Comparison of ENCODE assay signal across 8 cellular contexts in the genomic region with DNA sequence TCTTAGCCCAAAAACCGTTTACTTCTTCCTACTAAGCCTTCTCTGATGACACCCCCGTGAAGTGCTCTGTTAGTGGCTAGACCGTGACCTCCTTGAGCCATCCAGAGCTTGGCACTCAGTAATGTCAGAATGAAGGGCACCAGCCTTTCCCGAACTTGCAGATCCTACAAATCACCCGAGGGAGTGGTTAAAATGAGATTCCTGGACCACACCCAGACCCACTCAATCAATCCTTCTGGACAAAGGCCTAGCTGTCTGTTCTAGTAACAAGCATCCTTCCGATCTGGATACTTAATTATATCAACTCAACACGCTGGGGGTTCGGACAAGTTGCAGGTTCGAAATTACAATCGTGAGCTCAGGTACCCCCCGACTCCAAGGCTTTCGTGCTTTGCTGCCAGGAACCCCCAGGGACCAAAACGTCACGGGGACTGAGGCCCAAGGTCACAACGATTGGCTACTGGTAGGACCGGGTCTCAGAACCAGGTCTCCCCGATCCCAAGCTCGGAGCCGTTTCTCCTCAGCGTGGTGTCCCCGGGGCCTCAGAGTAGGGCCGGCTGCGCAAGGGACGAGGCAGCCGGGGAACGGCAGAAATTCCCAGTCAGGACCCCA. TPM values are rescaled to one million over a fixed set of nuclear protein-coding genes. Genes with fewer than 3 reads are reported as not detected.
DNase-seq lines count a peak whose midpoint lies in the region; ATAC-seq, FAIRE-seq and TF ChIP-seq lines count a peak whose summit lies in the region.

No MANE protein-coding gene starts in this region.

- peak overlapping the region; percentile 67 for H3K4ac ChIP-seq in IMR-90 (ENCODE audit: low read depth, low read length)
- no peak overlapping the region for H3K4ac ChIP-seq in H1 (replicated peaks; ENCODE audit: insufficient read length, low read depth, low read length)

- in situ Hi-C loops in IMR-90 (cut with MboI; ENCODE audit: low sequenced_read_pairs) = no loop called here

- no peaks in the 10 kb centered on the region for H3K9me3 Mint-ChIP-seq in T-helper 1 cell treated with Interleukin-12 subunit alpha and Interleukin-12 subunit beta and Interleukin-4 antibody, amounts not matched to agents 30 μg/mL and 1 μg/mL, for 36 hours

- H4K20me1 ChIP-seq in IMR-90 (ENCODE audit: insufficient read depth, low read length) (no peaks in the 10 kb centered on the region; the same call in 1 of the 2 replicates), H1 (replicated peaks in 1 of 2; ENCODE audit: control insufficient read depth in 1 of 2, insufficient read depth in 2 of 2, low read length in 2 of 2) (no peaks in the 10 kb centered on the region)

- H2BK5ac ChIP-seq in IMR-90 (ENCODE audit: low read depth, low read length, poor library complexity, severe bottlenecking) (peak overlapping the region; percentile 3), H1 (ENCODE audit: low read depth, low read length) (0 out of 2 replicates have a peak overlapping the region, but pooled peaks have one; percentile 79)

- H2AFZ ChIP-seq in IMR-90 (replicated peaks; ENCODE audit: low read length, poor library complexity) = peak overlapping the region; percentile 90
- peak overlapping the region; percentile 37; the same call in 1 of the 2 replicates for H2AFZ ChIP-seq in H1 (ENCODE audit: low read length)

- peaks cover 10% of the 10 kb centered on the region for H3K36me3 Mint-ChIP-seq in T-helper 1 cell treated with Interleukin-12 subunit alpha and Interleukin-12 subunit beta and Interleukin-4 antibody, amounts not matched to agents 30 μg/mL and 1 μg/mL, for 36 hours (ENCODE audit: low read depth)

- peak overlapping the region; percentile 33; the same call in 1 of the 2 replicates for H3K56ac ChIP-seq in IMR-90 (ENCODE audit: extremely low read depth, insufficient read depth, low read length)
- peak overlapping the region; percentile 91 for H3K56ac ChIP-seq in H1 (replicated peaks; ENCODE audit: insufficient read length, low read depth, low read length)

- H4K5ac ChIP-seq in IMR-90 (ENCODE audit: low read depth, low read length) (peak overlapping the region; percentile 55), H1 (ENCODE audit: insufficient read length, low read depth, low read length) (peak overlapping the region; percentile 69)

- H3K4me1 ChIP-seq in IMR-90 (ENCODE audit: control insufficient read depth, insufficient read depth, low read length) (peaks cover 3% of the 10 kb centered on the region), H1 (replicated peaks in 1 of 4; ENCODE audit: control insufficient read depth in 3 of 4, insufficient read depth in 4 of 4, low read length in 3 of 4) (peaks cover 0 to 3% (median 3%) of the 10 kb centered on the region in 4 experiments; a peak in 5 of 7 replicates), mesodermal cell (ENCODE audit: control insufficient read depth, insufficient read depth, low read length, poor library complexity, severe bottlenecking) (no peaks in the 10 kb centered on the region), thymus (ENCODE audit: control insufficient read depth, insufficient read depth, low read length) (peaks cover 6% of the 10 kb centered on the region)

- peak overlapping the region; percentile 97 for H2AK9ac ChIP-seq in IMR-90 (replicated peaks; ENCODE audit: low read depth, low read length, poor library complexity)

- TF ChIP-seq POLR2A in IMR-90 (IDR thresholded peaks at IDR 0.05; ENCODE audit: low read depth, low read length) (no peak), H1 (IDR thresholded peaks at IDR 0.05; ENCODE audit: control extremely low read depth in 1 of 2, low read depth in 2 of 2, low read length in 2 of 2) (no peak)

- no peaks in the 10 kb centered on the region for H3K9me3 ChIP-seq in IMR-90 (ENCODE audit: control insufficient read depth, insufficient read depth, low read length)
- no peaks in the 10 kb centered on the region for H3K9me3 ChIP-seq in H1 (ENCODE audit: insufficient read depth in 2 of 2, low read depth in 1 of 2, low read length in 1 of 2)
- no peaks in the 10 kb centered on the region for H3K9me3 ChIP-seq in mesodermal cell (ENCODE audit: control insufficient read depth, low read length)
- no peaks in the 10 kb centered on the region for H3K9me3 ChIP-seq in thymus (ENCODE audit: control insufficient read depth)

- no peak overlapping the region for H2BK120ac ChIP-seq in IMR-90 (ENCODE audit: low read depth, low read length)
- H2BK120ac ChIP-seq in H1 (replicated peaks; ENCODE audit: low read depth, low read length) = no peak overlapping the region

- H3K9me1 ChIP-seq in IMR-90 (ENCODE audit: insufficient read depth, low read length) = 0 out of 2 replicates have a peak, but pooled peaks cover 3% of the 10 kb centered on the region

- H4K8ac ChIP-seq in IMR-90 (ENCODE audit: low read depth in 2 of 2, low read length in 2 of 2) = peak overlapping the region; percentile 71 to 83; a peak in 3 of 4 replicates
- H4K8ac ChIP-seq in H1 (ENCODE audit: extremely low read depth, insufficient read depth, low read length) = peak overlapping the region; percentile 97

- no peak for TF ChIP-seq EP300 in H1 (IDR thresholded peaks at IDR 0.05; ENCODE audit: borderline replicate concordance in 1 of 2, low read depth in 2 of 2, low read length in 2 of 2)

- TF ChIP-seq RAD21 in IMR-90 (IDR thresholded peaks at IDR 0.05; ENCODE audit: low read length) (no peak), H1 (IDR thresholded peaks at IDR 0.05 in 1 of 2, conservative IDR thresholded peaks at IDR 0.05 in 1 of 2; ENCODE audit: low read depth in 2 of 2, low read length in 2 of 2) (no peak)

- H3K23me2 ChIP-seq in H1 (ENCODE audit: low read depth, low read length) = peaks cover 6% of the 10 kb centered on the region

- H3K27me3 ChIP-seq in IMR-90 (ENCODE audit: control insufficient read depth, insufficient read depth, low read length) (no peaks in the 10 kb centered on the region), H1 (replicated peaks in 1 of 4; ENCODE audit: control insufficient read depth in 3 of 4, extremely low read depth in 1 of 4, insufficient read depth in 3 of 4, low read length in 3 of 4) (no peaks in the 10 kb centered on the region), thymus (ENCODE audit: control insufficient read depth, insufficient read depth) (no peaks in the 10 kb centered on the region)

- H3K4me3 ChIP-seq in GM08714 (ENCODE audit: low read length) (peak overlapping the region; percentile 83), IMR-90 (ENCODE audit: insufficient read depth, low read depth, low read length) (peak overlapping the region; percentile 95), H1 (ENCODE audit: extremely low read depth in 1 of 4, insufficient read depth in 2 of 4, low read depth in 3 of 4, low read length in 4 of 4) (peak overlapping the region; percentile 80 to 97 (median 96)), mesodermal cell (ENCODE audit: extremely low read depth, insufficient read depth, low read length, poor library complexity, severe bottlenecking) (peak overlapping the region; percentile 90), thymus (ENCODE audit: low read length) (peak overlapping the region; percentile 79)

- H3K4me3 Mint-ChIP-seq in T-helper 1 cell treated with Interleukin-12 subunit alpha and Interleukin-12 subunit beta and Interleukin-4 antibody, amounts not matched to agents 30 μg/mL and 1 μg/mL, for 36 hours = peak overlapping the region; percentile 95

- peak overlapping the region; percentile 64 for H4K91ac ChIP-seq in IMR-90 (ENCODE audit: insufficient read depth, low read depth, low read length)
- peak overlapping the region; percentile 7 for H4K91ac ChIP-seq in H1 (replicated peaks; ENCODE audit: insufficient read length, low read length)

- H3K27ac Mint-ChIP-seq in T-helper 1 cell treated with Interleukin-12 subunit alpha and Interleukin-12 subunit beta and Interleukin-4 antibody, amounts not matched to agents 30 μg/mL and 1 μg/mL, for 36 hours = peak overlapping the region; percentile 85

- H3K36me3 ChIP-seq in IMR-90 (ENCODE audit: control insufficient read depth, insufficient read depth, low read length) (0 out of 2 replicates have a peak, but pooled peaks cover 1% of the 10 kb centered on the region), H1 (ENCODE audit: control insufficient read depth in 2 of 4, insufficient read depth in 4 of 4, low read length in 3 of 4) (peaks cover 0 to 4% (median 0%) of the 10 kb centered on the region in 4 experiments; a peak in 3 of 8 replicates), mesodermal cell (ENCODE audit: control insufficient read depth, insufficient read depth, low read length) (peaks cover 48% of the 10 kb centered on the region), thymus (ENCODE audit: control insufficient read depth, insufficient read depth) (peaks cover 6% of the 10 kb centered on the region)

- TF ChIP-seq CTCF in IMR-90 (conservative IDR thresholded peaks at IDR 0.05; ENCODE audit: low read depth, low read length) = no peak
- no peak for TF ChIP-seq CTCF in H1 (IDR thresholded peaks at IDR 0.05; ENCODE audit: control extremely low read depth in 1 of 3, insufficient read depth in 1 of 3, low read depth in 1 of 3, low read length in 3 of 3)

- no peak for FAIRE-seq in H1 (lab: Jason Lieb, UNC)

- H2AK5ac ChIP-seq in IMR-90 (ENCODE audit: low read depth, low read length) (peak overlapping the region; percentile 67), H1 (ENCODE audit: low read depth, low read length) (no peak overlapping the region)

- POLR2A ChIA-PET in IMR-90 (lab: Charles Lee; ENCODE audit: unreplicated experiment) = interaction anchor here (0.6 kb wide), 2 partner anchors 118 to 199 kb away, joined by 6 to 20 read pairs; no protein-coding TSS in a partner anchor
- POLR2A ChIA-PET in H1 (lab: Charles Lee; ENCODE audit: partially characterized antibody) = interaction anchor here (0.7 to 2.0 kb wide), 16 partner anchors 10 to 147 kb away, joined by 3 to 20 read pairs (median 4); partner anchors contain the start of genes CX3CL1 and POLR2C

- DNase-seq in IMR-90 (peak; percentile 4), H1 (ENCODE audit: low read depth in 1 of 2, low spot score in 2 of 2) (no peak), HPDE6-E6E7 (ENCODE audit: extremely low spot score) (no peak)

- H3K79me2 ChIP-seq in H1 (ENCODE audit: control insufficient read depth in 1 of 2, insufficient read depth in 2 of 2, low read length in 2 of 2) = peaks cover 7 to 37% of the 10 kb centered on the region in 2 experiments

- no peak overlapping the region for H2BK12ac ChIP-seq in H1 (ENCODE audit: low read depth, low read length)

- ATAC-seq in GM21529 (IDR thresholded peaks at IDR 0.05; ENCODE audit: unreplicated experiment) = peak; percentile 33
- ATAC-seq in IMR-90 (ENCODE audit: low read depth) = peak; percentile 47

- H3K4me1 Mint-ChIP-seq in T-helper 1 cell treated with Interleukin-12 subunit alpha and Interleukin-12 subunit beta and Interleukin-4 antibody, amounts not matched to agents 30 μg/mL and 1 μg/mL, for 36 hours (ENCODE audit: low read depth) = peaks cover 22% of the 10 kb centered on the region

- H3K23ac ChIP-seq in IMR-90 (ENCODE audit: low read depth, low read length) (peak overlapping the region; percentile 80), H1 (ENCODE audit: insufficient read length) (no peak overlapping the region)

- H3K27me3 Mint-ChIP-seq in T-helper 1 cell treated with Interleukin-12 subunit alpha and Interleukin-12 subunit beta and Interleukin-4 antibody, amounts not matched to agents 30 μg/mL and 1 μg/mL, for 36 hours (ENCODE audit: low read depth) = no peaks in the 10 kb centered on the region

- H3K27ac ChIP-seq in IMR-90 (ENCODE audit: insufficient read depth, low read length) = peak overlapping the region; percentile 71
- peak overlapping the region; percentile 73 for H3K27ac ChIP-seq in H1 (ENCODE audit: low read depth, low read length)
- H3K27ac ChIP-seq in mesodermal cell (ENCODE audit: low read depth, low read length, severe bottlenecking) = peak overlapping the region; percentile 49
- peak overlapping the region; percentile 55 for H3K27ac ChIP-seq in thymus (ENCODE audit: low read depth)

- H3K18ac ChIP-seq in IMR-90 (ENCODE audit: low read depth, low read length) (no peak overlapping the region), H1 (ENCODE audit: extremely low read depth, low read length) (peak overlapping the region; percentile 41; the same call in 1 of the 2 replicates)

- intact Hi-C loops in IMR-90 (cut with micrococcal nuclease) = no loop called here

- H2BK20ac ChIP-seq in IMR-90 (ENCODE audit: low read depth, low read length) = no peak overlapping the region
- H2BK20ac ChIP-seq in H1 (ENCODE audit: low read length) = no peak overlapping the region

- dilution Hi-C loops in IMR-90 (cut with HindIII; ENCODE audit: low sequenced_read_pairs, unreplicated experiment) = no loop called here

- H2BK15ac ChIP-seq in IMR-90 (ENCODE audit: low read depth, low read length) = no peak overlapping the region
- H2BK15ac ChIP-seq in H1 (ENCODE audit: low read length) = no peak overlapping the region

- BruUV-seq in IMR-90 (replicated peaks; lab: Mats Ljungman, UMichigan) = TSS peak; percentile 43

- CTCF ChIA-PET in IMR-90 (lab: Yijun Ruan, JAX) (interaction anchor here (0.8 kb wide), 1 partner anchor 15 kb away, joined by 3 read pairs; no protein-coding TSS in a partner anchor), H1 (lab: Charles Lee; ENCODE audit: partially characterized antibody) (interaction anchor here (0.9 to 4.4 kb wide), 8 partner anchors 13 to 76 kb away, joined by 3 to 27 read pairs (median 4); no protein-coding TSS in a partner anchor)

- H3K79me1 ChIP-seq in IMR-90 (ENCODE audit: low read depth in 1 of 2, low read length in 2 of 2) (peaks cover 40 to 61% of the 10 kb centered on the region in 2 experiments), H1 (ENCODE audit: low read depth, low read length) (no peaks in the 10 kb centered on the region; the same call in 1 of the 2 replicates)

- peak overlapping the region; percentile 93 for H3K4me2 ChIP-seq in IMR-90 (ENCODE audit: low read depth, low read length)
- H3K4me2 ChIP-seq in H1 (ENCODE audit: insufficient read depth in 1 of 2, low read depth in 2 of 2, low read length in 2 of 2) = peak overlapping the region; percentile 88 to 96

- H3K9ac ChIP-seq in IMR-90 (ENCODE audit: low read depth, low read length) = peak overlapping the region; percentile 89
- peak overlapping the region; percentile 73 to 89 (median 80) for H3K9ac ChIP-seq in H1 (replicated peaks in 1 of 4; ENCODE audit: extremely low read depth in 1 of 4, low read depth in 3 of 4, low read length in 3 of 4)

- H3K14ac ChIP-seq in IMR-90 (replicated peaks; ENCODE audit: low read depth, low read length) = peak overlapping the region; percentile 70
- no peak overlapping the region for H3K14ac ChIP-seq in H1 (ENCODE audit: insufficient read length)

- 7% methylated on average over 13 of the region's 26 CpGs; no CpG with 5 or more reads in 1 of the 2 experiments for WGBS in IMR-90 (ENCODE audit: extremely low coverage in 2 of 2, insufficient read length in 1 of 2), 2 experiments
- WGBS in H1 (ENCODE audit: extremely low coverage in 1 of 2, insufficient coverage in 1 of 2, insufficient read length in 1 of 2, insufficient replicate concordance in 2 of 2, low coverage in 1 of 2, low lambda C conversion rate in 2 of 2, missing lambda C conversion rate in 1 of 2), 2 experiments = 10% methylated on average over 26 of the region's 26 CpGs; no CpG with 5 or more reads in 1 of the 2 experiments
- 4 to 10% methylated on average over 22 to 24 of the region's 26 CpGs for WGBS in mesodermal cell (ENCODE audit: insufficient coverage in 2 of 2), 2 experiments
- 10% methylated on average over 26 of the region's 26 CpGs for WGBS in thymus

RNA-seq across cellular contexts. Expression of gene CIAPIN1, which starts 0.5 kb away (rescaled TPM):
- 42.2 and 47.7 TPM in 2 replicates for total RNA-seq in IMR-90 (2012; rRNA removed)
- polyA plus RNA-seq in IMR-90 (2012; rRNA removed) (40.2 and 41.6 TPM in 2 replicates), H1 (2011; rRNA removed) (64.0 and 76.8 TPM in 2 replicates), thymus (61.9 TPM)
- 17.0 and 37.1 TPM in 2 replicates for polyA plus RNA-seq in IMR-90 (2012; cell fraction: cytosol; rRNA removed)
- polyA plus RNA-seq in IMR-90 (2012; cell fraction: nucleus; rRNA removed; ENCODE audit: low replicate concordance) = 17.1 and 40.4 TPM in 2 replicates
- total RNA-seq in H1 (2021; fragmentation: NEBNext Ultra II Directional; extraction: Animal tissue kit (Norgen Biotek cat#: 25700)) = 83.6 and 90.7 TPM in 2 replicates
- 74.2 TPM for polyA plus RNA-seq in H1 (2011; cell fraction: cytosol; rRNA removed)
- 56.1 TPM for polyA plus RNA-seq in H1 (2011; cell fraction: nucleus; rRNA removed)
- 72.0 to 81.5 TPM (median 74.4 TPM) in 4 replicates for polyA plus RNA-seq in H1 (2012, experiment 1 of 2)
- polyA plus RNA-seq in H1 (2012, experiment 2 of 2) = 84.8 TPM
- 45.2 TPM for polyA plus RNA-seq in H1 (2013, experiment 1 of 2)
- polyA plus RNA-seq in H1 (2013, experiment 2 of 2) = 43.4 TPM
- polyA minus RNA-seq in H1 (2011; rRNA and poly(A)+ RNA removed) = 71.0 and 75.1 TPM in 2 replicates
- 26.4 TPM for polyA minus RNA-seq in H1 (2011; cell fraction: cytosol; rRNA and poly(A)+ RNA removed)
- polyA minus RNA-seq in H1 (2011; cell fraction: nucleus; rRNA and poly(A)+ RNA removed) = 30.0 TPM
- 64.5 TPM for polyA plus RNA-seq in mesodermal cell (2013, experiment 1 of 2)
- 59.6 TPM for polyA plus RNA-seq in mesodermal cell (2013, experiment 2 of 2)

RNA-seq across cellular contexts. Expression of gene COQ9, which starts 0.6 kb away (rescaled TPM):
- 50.0 and 57.9 TPM in 2 replicates for total RNA-seq in IMR-90 (2012; rRNA removed)
- polyA plus RNA-seq in IMR-90 (2012; rRNA removed) = 56.1 and 58.5 TPM in 2 replicates
- 43.0 and 87.4 TPM in 2 replicates for polyA plus RNA-seq in IMR-90 (2012; cell fraction: cytosol; rRNA removed)
- polyA plus RNA-seq in IMR-90 (2012; cell fraction: nucleus; rRNA removed; ENCODE audit: low replicate concordance) = 64.7 and 84.2 TPM in 2 replicates
- 31.7 and 33.3 TPM in 2 replicates for total RNA-seq in H1 (2021; fragmentation: NEBNext Ultra II Directional; extraction: Animal tissue kit (Norgen Biotek cat#: 25700))
- polyA plus RNA-seq in H1 (2011; rRNA removed) = 47.9 and 60.3 TPM in 2 replicates
- 64.5 TPM for polyA plus RNA-seq in H1 (2011; cell fraction: cytosol; rRNA removed)
- 77.8 TPM for polyA plus RNA-seq in H1 (2011; cell fraction: nucleus; rRNA removed)
- 35.5 to 44.0 TPM (median 38.3 TPM) in 4 replicates for polyA plus RNA-seq in H1 (2012, experiment 1 of 2)
- 36.3 TPM for polyA plus RNA-seq in H1 (2012, experiment 2 of 2)
- polyA plus RNA-seq in H1 (2013, experiment 1 of 2) = 29.5 TPM
- 29.6 TPM for polyA plus RNA-seq in H1 (2013, experiment 2 of 2)
- polyA minus RNA-seq in H1 (2011; rRNA and poly(A)+ RNA removed) = 46.9 and 50.7 TPM in 2 replicates
- polyA minus RNA-seq in H1 (2011; cell fraction: cytosol; rRNA and poly(A)+ RNA removed) = 25.1 TPM
- polyA minus RNA-seq in H1 (2011; cell fraction: nucleus; rRNA and poly(A)+ RNA removed) = 25.1 TPM
- 32.8 TPM for polyA plus RNA-seq in mesodermal cell (2013, experiment 1 of 2)
- polyA plus RNA-seq in mesodermal cell (2013, experiment 2 of 2) = 34.7 TPM
- polyA plus RNA-seq in thymus = 67.5 TPM

RNA-seq across cellular contexts. Expression of gene POLR2C, which starts 15.8 kb away (rescaled TPM):
- total RNA-seq in IMR-90 (2012; rRNA removed) = 188 and 340 TPM in 2 replicates
- polyA plus RNA-seq in IMR-90 (2012; rRNA removed) = 136 and 137 TPM in 2 replicates
- polyA plus RNA-seq in IMR-90 (2012; cell fraction: cytosol; rRNA removed) = 149 and 181 TPM in 2 replicates
- 110 and 114 TPM in 2 replicates for polyA plus RNA-seq in IMR-90 (2012; cell fraction: nucleus; rRNA removed; ENCODE audit: low replicate concordance)
- 71.2 and 72.5 TPM in 2 replicates for total RNA-seq in H1 (2021; fragmentation: NEBNext Ultra II Directional; extraction: Animal tissue kit (Norgen Biotek cat#: 25700))
- polyA plus RNA-seq in H1 (2011; rRNA removed) = 132 and 149 TPM in 2 replicates
- polyA plus RNA-seq in H1 (2011; cell fraction: cytosol; rRNA removed) = 174 TPM
- 155 TPM for polyA plus RNA-seq in H1 (2011; cell fraction: nucleus; rRNA removed)
- 73.1 to 103 TPM (median 99.7 TPM) in 4 replicates for polyA plus RNA-seq in H1 (2012, experiment 1 of 2)
- polyA plus RNA-seq in H1 (2012, experiment 2 of 2) = 88.7 TPM
- 41.8 TPM for polyA plus RNA-seq in H1 (2013, experiment 1 of 2)
- polyA plus RNA-seq in H1 (2013, experiment 2 of 2) = 43.3 TPM
- polyA minus RNA-seq in H1 (2011; rRNA and poly(A)+ RNA removed) = 234 and 245 TPM in 2 replicates
- 126 TPM for polyA minus RNA-seq in H1 (2011; cell fraction: cytosol; rRNA and poly(A)+ RNA removed)
- 89.2 TPM for polyA minus RNA-seq in H1 (2011; cell fraction: nucleus; rRNA and poly(A)+ RNA removed)
- 107 TPM for polyA plus RNA-seq in mesodermal cell (2013, experiment 1 of 2)
- polyA plus RNA-seq in mesodermal cell (2013, experiment 2 of 2) = 90.5 TPM
- 56.5 TPM for polyA plus RNA-seq in thymus

RNA-seq across cellular contexts. Expression of gene DOK4, which starts 39.7 kb away (rescaled TPM):
- 20.3 and 22.0 TPM in 2 replicates for total RNA-seq in IMR-90 (2012; rRNA removed)
- polyA plus RNA-seq in IMR-90 (2012; rRNA removed) (25.9 and 30.1 TPM in 2 replicates), H1 (2011; rRNA removed) (24.0 and 29.5 TPM in 2 replicates), thymus (11.8 TPM)
- 18.4 and 29.8 TPM in 2 replicates for polyA plus RNA-seq in IMR-90 (2012; cell fraction: cytosol; rRNA removed)
- polyA plus RNA-seq in IMR-90 (2012; cell fraction: nucleus; rRNA removed; ENCODE audit: low replicate concordance) = 50.8 and 77.6 TPM in 2 replicates
- 28.9 and 29.9 TPM in 2 replicates for total RNA-seq in H1 (2021; fragmentation: NEBNext Ultra II Directional; extraction: Animal tissue kit (Norgen Biotek cat#: 25700))
- 30.4 TPM for polyA plus RNA-seq in H1 (2011; cell fraction: cytosol; rRNA removed)
- 46.7 TPM for polyA plus RNA-seq in H1 (2011; cell fraction: nucleus; rRNA removed)
- 20.5 to 27.4 TPM (median 25.8 TPM) in 4 replicates for polyA plus RNA-seq in H1 (2012, experiment 1 of 2)
- 20.5 TPM for polyA plus RNA-seq in H1 (2012, experiment 2 of 2)
- polyA plus RNA-seq in H1 (2013, experiment 1 of 2) = 13.6 TPM
- 13.6 TPM for polyA plus RNA-seq in H1 (2013, experiment 2 of 2)
- 24.3 and 27.0 TPM in 2 replicates for polyA minus RNA-seq in H1 (2011; rRNA and poly(A)+ RNA removed)
- 14.3 TPM for polyA minus RNA-seq in H1 (2011; cell fraction: cytosol; rRNA and poly(A)+ RNA removed)
- 11.3 TPM for polyA minus RNA-seq in H1 (2011; cell fraction: nucleus; rRNA and poly(A)+ RNA removed)
- 710 TPM for polyA plus RNA-seq in mesodermal cell (2013, experiment 1 of 2)
- polyA plus RNA-seq in mesodermal cell (2013, experiment 2 of 2) = 670 TPM

RNA-seq across cellular contexts. Expression of gene CCL17, which starts 42.1 kb away (rescaled TPM):
- total RNA-seq in IMR-90 (2012; rRNA removed) = not detected in 2 replicates
- polyA plus RNA-seq in IMR-90 (2012; rRNA removed) (not detected in 2 replicates), H1 (2011; rRNA removed) (not detected in 2 replicates), thymus (38.6 TPM)
- polyA plus RNA-seq in IMR-90 (2012; cell fraction: cytosol; rRNA removed) = not detected in 2 replicates
- polyA plus RNA-seq in IMR-90 (2012; cell fraction: nucleus; rRNA removed; ENCODE audit: low replicate concordance) = not detected in 2 replicates
- not detected in 2 replicates for total RNA-seq in H1 (2021; fragmentation: NEBNext Ultra II Directional; extraction: Animal tissue kit (Norgen Biotek cat#: 25700))
- polyA plus RNA-seq in H1 (2011; cell fraction: cytosol; rRNA removed) = not detected
- not detected for polyA plus RNA-seq in H1 (2011; cell fraction: nucleus; rRNA removed)
- polyA plus RNA-seq in H1 (2012, experiment 1 of 2) = 0.38 TPM in 1 of 4 replicates, not detected in the others
- polyA plus RNA-seq in H1 (2012, experiment 2 of 2) = not detected
- not detected for polyA plus RNA-seq in H1 (2013, experiment 1 of 2)
- polyA plus RNA-seq in H1 (2013, experiment 2 of 2) = not detected
- polyA minus RNA-seq in H1 (2011; rRNA and poly(A)+ RNA removed) = not detected in 2 replicates
- not detected for polyA minus RNA-seq in H1 (2011; cell fraction: cytosol; rRNA and poly(A)+ RNA removed)
- not detected for polyA minus RNA-seq in H1 (2011; cell fraction: nucleus; rRNA and poly(A)+ RNA removed)
- not detected for polyA plus RNA-seq in mesodermal cell (2013, experiment 1 of 2)
- not detected for polyA plus RNA-seq in mesodermal cell (2013, experiment 2 of 2)
